ENCODE assay signal across 1 cellular context in the genomic region with DNA sequence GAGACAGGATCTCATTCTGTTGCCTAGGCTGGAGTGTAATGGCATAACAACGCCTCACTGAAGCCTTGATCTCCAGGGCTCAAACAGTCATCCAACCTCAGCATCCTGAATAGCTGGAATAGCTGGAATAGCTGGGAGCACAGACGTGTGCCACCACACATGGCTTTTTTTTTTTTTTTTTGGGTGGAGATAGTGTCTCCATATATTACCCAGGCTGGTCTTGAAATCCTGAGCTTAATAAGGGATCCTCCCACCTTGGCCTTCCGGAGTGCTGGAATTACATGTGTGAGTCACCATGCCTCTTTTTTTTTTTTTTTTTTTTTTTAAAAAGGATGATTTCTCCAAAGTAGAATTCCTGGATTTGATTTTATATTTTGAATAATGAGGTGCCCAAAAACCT.
TF ChIP-seq lines count a peak whose summit lies in the region.

No MANE protein-coding gene starts in this region.

TF ChIP-seq in H1, 55 proteins besides CTCF, POLR2A, EP300 and RAD21 (continued from another document):
- TF ChIP-seq, protein P1, sequence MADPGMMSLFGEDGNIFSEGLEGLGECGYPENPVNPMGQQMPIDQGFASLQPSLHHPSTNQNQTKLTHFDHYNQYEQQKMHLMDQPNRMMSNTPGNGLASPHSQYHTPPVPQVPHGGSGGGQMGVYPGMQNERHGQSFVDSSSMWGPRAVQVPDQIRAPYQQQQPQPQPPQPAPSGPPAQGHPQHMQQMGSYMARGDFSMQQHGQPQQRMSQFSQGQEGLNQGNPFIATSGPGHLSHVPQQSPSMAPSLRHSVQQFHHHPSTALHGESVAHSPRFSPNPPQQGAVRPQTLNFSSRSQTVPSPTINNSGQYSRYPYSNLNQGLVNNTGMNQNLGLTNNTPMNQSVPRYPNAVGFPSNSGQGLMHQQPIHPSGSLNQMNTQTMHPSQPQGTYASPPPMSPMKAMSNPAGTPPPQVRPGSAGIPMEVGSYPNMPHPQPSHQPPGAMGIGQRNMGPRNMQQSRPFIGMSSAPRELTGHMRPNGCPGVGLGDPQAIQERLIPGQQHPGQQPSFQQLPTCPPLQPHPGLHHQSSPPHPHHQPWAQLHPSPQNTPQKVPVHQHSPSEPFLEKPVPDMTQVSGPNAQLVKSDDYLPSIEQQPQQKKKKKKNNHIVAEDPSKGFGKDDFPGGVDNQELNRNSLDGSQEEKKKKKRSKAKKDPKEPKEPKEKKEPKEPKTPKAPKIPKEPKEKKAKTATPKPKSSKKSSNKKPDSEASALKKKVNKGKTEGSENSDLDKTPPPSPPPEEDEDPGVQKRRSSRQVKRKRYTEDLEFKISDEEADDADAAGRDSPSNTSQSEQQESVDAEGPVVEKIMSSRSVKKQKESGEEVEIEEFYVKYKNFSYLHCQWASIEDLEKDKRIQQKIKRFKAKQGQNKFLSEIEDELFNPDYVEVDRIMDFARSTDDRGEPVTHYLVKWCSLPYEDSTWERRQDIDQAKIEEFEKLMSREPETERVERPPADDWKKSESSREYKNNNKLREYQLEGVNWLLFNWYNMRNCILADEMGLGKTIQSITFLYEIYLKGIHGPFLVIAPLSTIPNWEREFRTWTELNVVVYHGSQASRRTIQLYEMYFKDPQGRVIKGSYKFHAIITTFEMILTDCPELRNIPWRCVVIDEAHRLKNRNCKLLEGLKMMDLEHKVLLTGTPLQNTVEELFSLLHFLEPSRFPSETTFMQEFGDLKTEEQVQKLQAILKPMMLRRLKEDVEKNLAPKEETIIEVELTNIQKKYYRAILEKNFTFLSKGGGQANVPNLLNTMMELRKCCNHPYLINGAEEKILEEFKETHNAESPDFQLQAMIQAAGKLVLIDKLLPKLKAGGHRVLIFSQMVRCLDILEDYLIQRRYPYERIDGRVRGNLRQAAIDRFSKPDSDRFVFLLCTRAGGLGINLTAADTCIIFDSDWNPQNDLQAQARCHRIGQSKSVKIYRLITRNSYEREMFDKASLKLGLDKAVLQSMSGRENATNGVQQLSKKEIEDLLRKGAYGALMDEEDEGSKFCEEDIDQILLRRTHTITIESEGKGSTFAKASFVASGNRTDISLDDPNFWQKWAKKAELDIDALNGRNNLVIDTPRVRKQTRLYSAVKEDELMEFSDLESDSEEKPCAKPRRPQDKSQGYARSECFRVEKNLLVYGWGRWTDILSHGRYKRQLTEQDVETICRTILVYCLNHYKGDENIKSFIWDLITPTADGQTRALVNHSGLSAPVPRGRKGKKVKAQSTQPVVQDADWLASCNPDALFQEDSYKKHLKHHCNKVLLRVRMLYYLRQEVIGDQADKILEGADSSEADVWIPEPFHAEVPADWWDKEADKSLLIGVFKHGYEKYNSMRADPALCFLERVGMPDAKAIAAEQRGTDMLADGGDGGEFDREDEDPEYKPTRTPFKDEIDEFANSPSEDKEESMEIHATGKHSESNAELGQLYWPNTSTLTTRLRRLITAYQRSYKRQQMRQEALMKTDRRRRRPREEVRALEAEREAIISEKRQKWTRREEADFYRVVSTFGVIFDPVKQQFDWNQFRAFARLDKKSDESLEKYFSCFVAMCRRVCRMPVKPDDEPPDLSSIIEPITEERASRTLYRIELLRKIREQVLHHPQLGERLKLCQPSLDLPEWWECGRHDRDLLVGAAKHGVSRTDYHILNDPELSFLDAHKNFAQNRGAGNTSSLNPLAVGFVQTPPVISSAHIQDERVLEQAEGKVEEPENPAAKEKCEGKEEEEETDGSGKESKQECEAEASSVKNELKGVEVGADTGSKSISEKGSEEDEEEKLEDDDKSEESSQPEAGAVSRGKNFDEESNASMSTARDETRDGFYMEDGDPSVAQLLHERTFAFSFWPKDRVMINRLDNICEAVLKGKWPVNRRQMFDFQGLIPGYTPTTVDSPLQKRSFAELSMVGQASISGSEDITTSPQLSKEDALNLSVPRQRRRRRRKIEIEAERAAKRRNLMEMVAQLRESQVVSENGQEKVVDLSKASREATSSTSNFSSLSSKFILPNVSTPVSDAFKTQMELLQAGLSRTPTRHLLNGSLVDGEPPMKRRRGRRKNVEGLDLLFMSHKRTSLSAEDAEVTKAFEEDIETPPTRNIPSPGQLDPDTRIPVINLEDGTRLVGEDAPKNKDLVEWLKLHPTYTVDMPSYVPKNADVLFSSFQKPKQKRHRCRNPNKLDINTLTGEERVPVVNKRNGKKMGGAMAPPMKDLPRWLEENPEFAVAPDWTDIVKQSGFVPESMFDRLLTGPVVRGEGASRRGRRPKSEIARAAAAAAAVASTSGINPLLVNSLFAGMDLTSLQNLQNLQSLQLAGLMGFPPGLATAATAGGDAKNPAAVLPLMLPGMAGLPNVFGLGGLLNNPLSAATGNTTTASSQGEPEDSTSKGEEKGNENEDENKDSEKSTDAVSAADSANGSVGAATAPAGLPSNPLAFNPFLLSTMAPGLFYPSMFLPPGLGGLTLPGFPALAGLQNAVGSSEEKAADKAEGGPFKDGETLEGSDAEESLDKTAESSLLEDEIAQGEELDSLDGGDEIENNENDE (IDR thresholded peaks at IDR 0.05; ENCODE audit: insufficient replicate concordance, low read length): no peak
TF ChIP-seq in H1: peak in this region for 1.
